In genomic region chr20:58839474-58839874, GRCh38 we compare ENCODE assay signal across 9 cellular contexts. TPM values are rescaled to one million over a fixed set of nuclear protein-coding genes. Genes with fewer than 3 reads are reported as not detected.
DNase-seq lines count a peak whose midpoint lies in the region; ATAC-seq, FAIRE-seq and TF ChIP-seq lines count a peak whose summit lies in the region.
"Had no signal": no experiment of that assay in that cellular context is flagged by ENCODE, and none has a peak within 500 bp of the region (broad histone marks: within the 10 kb centered on the region; RNA-seq: fewer than 3 reads in every experiment).

No MANE protein-coding gene starts in this region.

- DNase-seq in COLO668 (lab: John Stamatoyannopoulos, UW; ENCODE audit: unreplicated experiment) (peak; percentile 16), epithelial cell of proximal tubule (ENCODE audit: low read depth) (no peak), omental fat pad (ENCODE audit: low spot score) (no peak), RPMI8226 (no peak), urothelium cell line (ENCODE audit: low spot score) (no peak), inferior parietal cortex (ENCODE audit: extremely low spot score) (no peak)
- peak; percentile 33 for DNase-seq in activated CD4-positive, alpha-beta memory T cell treated with anti-CD3 and anti-CD28 coated beads, Interleukin-2, amount 10 ng/mL, durations not matched to agents 7 days and 5 days

- no peak overlapping the region for H3K4me3 ChIP-seq in epithelial cell of proximal tubule (ENCODE audit: low read depth, low read length)
- H3K4me3 ChIP-seq: ovary had no signal

- FAIRE-seq in urothelium cell line (lab: Jason Lieb, UNC) = no peak

- no peaks in the 10 kb centered on the region for H3K9me3 Mint-ChIP-seq in activated CD4-positive, alpha-beta memory T cell treated with anti-CD3 and anti-CD28 coated beads, Interleukin-2, amount 10 ng/mL, durations not matched to agents 7 days and 5 days

- no peak overlapping the region for H3K27ac Mint-ChIP-seq in activated CD4-positive, alpha-beta memory T cell treated with anti-CD3 and anti-CD28 coated beads, Interleukin-2, amount 10 ng/mL, durations not matched to agents 7 days and 5 days

- CTCF ChIA-PET in activated CD4-positive, alpha-beta memory T cell treated with anti-CD3 and anti-CD28 coated beads, Interleukin-2, amount 10 ng/mL, durations not matched to agents 7 days and 5 days (lab: Charles Lee) = interaction anchor here (0.5 to 1.4 kb wide), 5 partner anchors 99 to 603 kb away, joined by 3 to 5 read pairs (median 3); no protein-coding TSS in a partner anchor

- peak; percentile 51 for TF ChIP-seq RAD21 in Ishikawa (IDR thresholded peaks at IDR 0.05; ENCODE audit: low read depth)

- TF ChIP-seq CTCF in epithelial cell of proximal tubule (conservative IDR thresholded peaks at IDR 0.05; ENCODE audit: low read depth, low read length) (peak; percentile 41), omental fat pad (IDR thresholded peaks at IDR 0.05) (no peak)

- ATAC-seq in omental fat pad (ENCODE audit: low FRiP score) = peak; percentile 18

- POLR2A ChIA-PET in activated CD4-positive, alpha-beta memory T cell treated with anti-CD3 and anti-CD28 coated beads, Interleukin-2, amount 10 ng/mL, durations not matched to agents 7 days and 5 days (lab: Charles Lee) = no interaction called here

- no peak overlapping the region for H3K4me3 Mint-ChIP-seq in activated CD4-positive, alpha-beta memory T cell treated with anti-CD3 and anti-CD28 coated beads, Interleukin-2, amount 10 ng/mL, durations not matched to agents 7 days and 5 days

- no peak for TF ChIP-seq EP300 in Ishikawa (IDR thresholded peaks at IDR 0.05; ENCODE audit: borderline replicate concordance)

- H3K27me3 Mint-ChIP-seq in activated CD4-positive, alpha-beta memory T cell treated with anti-CD3 and anti-CD28 coated beads, Interleukin-2, amount 10 ng/mL, durations not matched to agents 7 days and 5 days = peaks cover 80% of the 10 kb centered on the region

- H3K4me1 Mint-ChIP-seq in activated CD4-positive, alpha-beta memory T cell treated with anti-CD3 and anti-CD28 coated beads, Interleukin-2, amount 10 ng/mL, durations not matched to agents 7 days and 5 days = peaks cover 16% of the 10 kb centered on the region

- H3K36me3 Mint-ChIP-seq in activated CD4-positive, alpha-beta memory T cell treated with anti-CD3 and anti-CD28 coated beads, Interleukin-2, amount 10 ng/mL, durations not matched to agents 7 days and 5 days (ENCODE audit: low read depth) = peaks cover 12% of the 10 kb centered on the region

TF ChIP-seq in Ishikawa, 13 proteins besides CTCF, POLR2A, EP300 and RAD21:
- no peak for TF ChIP-seq TEAD4 (IDR thresholded peaks at IDR 0.05)
- no peak for TF ChIP-seq NFIC (IDR thresholded peaks at IDR 0.05)
- no peak for TF ChIP-seq CEBPB (IDR thresholded peaks at IDR 0.05)
- no peak for TF ChIP-seq CREB1 (IDR thresholded peaks at IDR 0.05; ENCODE audit: low read depth)
- TF ChIP-seq EGR1 (IDR thresholded peaks at IDR 0.05) = no peak
- TF ChIP-seq YY1 (IDR thresholded peaks at IDR 0.05; ENCODE audit: low read depth) = no peak
- no peak for TF ChIP-seq REST (IDR thresholded peaks at IDR 0.05; ENCODE audit: low read depth)
- TF ChIP-seq FOXM1 (IDR thresholded peaks at IDR 0.05; ENCODE audit: borderline replicate concordance, low read depth) = no peak
- no peak for TF ChIP-seq MAX (IDR thresholded peaks at IDR 0.05)
- no peak for TF ChIP-seq ZBTB7A (IDR thresholded peaks at IDR 0.05; ENCODE audit: low read depth)

RNA-seq across cellular contexts. Expression of gene GNAS-AS1, which starts 11.2 kb away (rescaled TPM):
- 1 to 10 TPM in 1 of 2 experiments, under 1 TPM in 1; 0.65 to 1.0 TPM for total RNA-seq in activated CD4-positive, alpha-beta memory T cell treated with anti-CD3 and anti-CD28 coated beads, Interleukin-2, amount 10 ng/mL, durations not matched to agents 7 days and 5 days
- total RNA-seq in epithelial cell of proximal tubule (0.35 and 0.51 TPM in 2 replicates), omental fat pad (under 1 TPM in 1 of 4 donors, not detected in 3; 0.28 TPM)

RNA-seq across cellular contexts. Expression of gene GNAS, which starts 13.0 kb away (rescaled TPM):
- 100 to 1,000 TPM; 790 to 809 TPM for total RNA-seq in activated CD4-positive, alpha-beta memory T cell treated with anti-CD3 and anti-CD28 coated beads, Interleukin-2, amount 10 ng/mL, durations not matched to agents 7 days and 5 days
- total RNA-seq in epithelial cell of proximal tubule (492 and 828 TPM in 2 replicates), omental fat pad (100 to 1,000 TPM; 606 to 837 (median 753) TPM)

Comparison
In these comparisons a context has a peak if more than half of its experiments do, and no peak if none do; other contexts are left out.
1. DNase-seq: peak in COLO668 (single experiment) and activated CD4-positive, alpha-beta memory T cell treated with anti-CD3 and anti-CD28 coated beads, Interleukin-2, amount 10 ng/mL, durations not matched to agents 7 days and 5 days (single experiment); none in epithelial cell of proximal tubule (single experiment), omental fat pad (single experiment), RPMI8226 (single experiment), urothelium cell line (single experiment) and inferior parietal cortex (single experiment).